23 cellular contexts compared by ENCODE assay signal in the genomic region with DNA sequence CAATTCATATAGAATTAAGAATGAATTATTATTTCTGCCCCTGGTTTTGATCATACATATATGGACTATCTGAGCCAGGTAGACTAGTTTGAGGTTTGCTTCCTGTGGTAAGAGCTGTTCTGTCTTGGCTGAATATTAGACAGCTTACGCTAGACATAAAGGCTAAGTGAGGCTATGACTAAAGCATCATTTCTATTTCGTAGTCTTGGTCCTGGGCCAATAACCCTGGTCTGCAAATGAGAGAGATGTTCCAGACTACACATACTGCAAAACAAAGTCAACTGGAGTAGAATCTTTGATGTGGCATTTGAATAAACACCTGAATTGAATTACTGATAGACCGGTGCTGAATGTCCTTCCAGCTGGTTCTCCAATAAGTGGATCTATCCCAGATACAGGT. TPM values are rescaled to one million over a fixed set of nuclear protein-coding genes. Genes with fewer than 3 reads are reported as not detected.
"Had no signal": no experiment of that assay in that cellular context is flagged by ENCODE, and none has a peak within 500 bp of the region (broad histone marks: within the 10 kb centered on the region; RNA-seq: fewer than 3 reads in every experiment).

No MANE protein-coding gene starts in this region.

- H3K9ac ChIP-seq: parathyroid adenoma had no signal

- H3K36me3 ChIP-seq: colonic mucosa, left ventricle myocardium inferior, lower lobe of right lung, right lobe of liver had no signal

- H3K9me3 Mint-ChIP-seq: endodermal cell, immature natural killer cell, nephron had no signal

- H3K27me3 ChIP-seq: colonic mucosa, right lobe of liver had no signal

- H3K4me1 Mint-ChIP-seq: immature natural killer cell, naive B cell, nephron had no signal

- H3K27ac Mint-ChIP-seq: endodermal cell, immature natural killer cell, naive B cell, nephron had no signal

- H3K36me3 Mint-ChIP-seq: immature natural killer cell, naive B cell had no signal

- H3K9me3 ChIP-seq: colonic mucosa, left ventricle myocardium inferior, lower lobe of right lung, psoas muscle, right lobe of liver had no signal

- H3K27ac ChIP-seq: colonic mucosa, left ventricle myocardium inferior, lower lobe of right lung, parathyroid adenoma, psoas muscle, right lobe of liver had no signal

- H3K4me3 ChIP-seq: colonic mucosa, left ventricle myocardium inferior, lower lobe of right lung, psoas muscle, right lobe of liver had no signal

- ATAC-seq: left cardiac atrium, lower lobe of right lung, psoas muscle, right lobe of liver had no signal

- DNase-seq: cerebellar nuclear complex; colonic mucosa; effector CD4-positive, alpha-beta T cell; endodermal cell; erythroblast; foreskin fibroblast; immature natural killer cell; kidney; left cardiac atrium; left ventricle myocardium inferior; lower lobe of right lung; mesendoderm; naive B cell; occipital lobe; psoas muscle; retina; right lobe of liver; small intestine; stimulated activated CD4-positive, alpha-beta T cell treated with anti-CD3 and anti-CD28 coated beads, Interleukin-12 subunit alpha, Interleukin-12 subunit beta, amount 100 ng/mL, for 4 hours; stimulated activated naive CD4-positive, alpha-beta T cell treated with Interleukin-2 at 50 U/mL for 16 hours had no signal

- H3K4me3 Mint-ChIP-seq: endodermal cell, immature natural killer cell, naive B cell, nephron had no signal

- H3K4me1 ChIP-seq: colonic mucosa, lower lobe of right lung, parathyroid adenoma, psoas muscle, right lobe of liver had no signal

- H2AFZ ChIP-seq: parathyroid adenoma had no signal

RNA-seq across cellular contexts. Expression of a gene that starts 40.8 kb away (rescaled TPM):
- total RNA-seq: endothelial cell of umbilical vein had no signal
- polyA plus RNA-seq: endothelial cell of umbilical vein had no signal
